15 cellular contexts compared by ENCODE assay signal in genomic region chr3:61685755-61686154, GRCh38.
A peak's percentile ranks its signal among the peaks of the same experiment; 100 is the strongest.
DNase-seq lines count a peak whose midpoint lies in the region; TF ChIP-seq lines count a peak whose summit lies in the region.
"Had no signal": no experiment of that assay in that cellular context is flagged by ENCODE, and none has a peak within 500 bp of the region (broad histone marks: within the 10 kb centered on the region; RNA-seq: fewer than 3 reads in every experiment).

No MANE protein-coding gene starts in this region.

- no peak overlapping the region for H3K4me3 ChIP-seq in HEK293 (ENCODE audit: low read depth, low read length)
- no peak overlapping the region for H3K4me3 ChIP-seq in parathyroid adenoma (ENCODE audit: low read depth, low read length)

- H3K27ac ChIP-seq in HEK293 (ENCODE audit: extremely low read depth, low read depth, low read length): no peak overlapping the region
- H3K27ac ChIP-seq in parathyroid adenoma: peak overlapping the region; percentile 94
- H3K27ac ChIP-seq: C4-2B had no signal

- TF ChIP-seq CTCF in HEK293 (tag by site-specific recombination; IDR thresholded peaks at IDR 0.05): no peak
- peak; percentile 7 for TF ChIP-seq CTCF in parathyroid adenoma (IDR thresholded peaks at IDR 0.05)

- CTCF ChIA-PET in HEK293 (lab: Yijun Ruan, JAX): interaction anchor here (0.6 to 0.9 kb wide), 2 partner anchors 11 to 26 kb away, joined by 3 read pairs; no protein-coding TSS in a partner anchor

- H3K36me3 ChIP-seq in HEK293 (ENCODE audit: control insufficient read depth in 2 of 2, insufficient read depth in 1 of 2, low read length in 2 of 2) (no peaks in the 10 kb centered on the region), parathyroid adenoma (ENCODE audit: control insufficient read depth, insufficient read depth, low read length) (no peaks in the 10 kb centered on the region)

- peak overlapping the region; percentile 35 for H2AFZ ChIP-seq in parathyroid adenoma

- H3K79me2 ChIP-seq in parathyroid adenoma: peaks cover 31% of the 10 kb centered on the region

- H3K4me2 ChIP-seq in parathyroid adenoma (ENCODE audit: low read length): peak overlapping the region; percentile 59

- no peaks in the 10 kb centered on the region for H3K27me3 ChIP-seq in parathyroid adenoma (ENCODE audit: control insufficient read depth, insufficient read depth, low read length)

- POLR2A ChIA-PET in HEK293 (lab: Yijun Ruan, JAX): no interaction called here

- H3K4me1 ChIP-seq in HEK293 (ENCODE audit: control insufficient read depth, insufficient read depth, low read length) (peaks cover 8% of the 10 kb centered on the region; the same call in 1 of the 2 replicates), parathyroid adenoma (peaks cover 73% of the 10 kb centered on the region)

- H3K9me3 ChIP-seq in HEK293 (ENCODE audit: control insufficient read depth, insufficient read depth, low read depth, low read length) (no peaks in the 10 kb centered on the region), parathyroid adenoma (ENCODE audit: control insufficient read depth, low read length) (no peaks in the 10 kb centered on the region)

- DNase-seq in NCI-H2029 treated with DMSO at 0.1 percent for 48 hours (lab: John Stamatoyannopoulos, UW) (peak; percentile 77), astrocyte of the hippocampus (ENCODE audit: low read depth, low spot score) (peak; percentile 26), NCI-H1930 (lab: John Stamatoyannopoulos, UW) (no peak), iPS-NIHi7 (ENCODE audit: extremely low spot score) (no peak)
- DNase-seq in activated naive CD4-positive, alpha-beta T cell (lab: John Stamatoyannopoulos, UW): no peak
- DNase-seq: activated CD4-positive, alpha-beta T cell treated with anti-CD3 and anti-CD28 coated beads for 36 hours; activated T-cell treated with anti-CD3 and anti-CD28 coated beads, Interleukin-2, amount 50 U/mL, for 48 hours; amygdala; foreskin fibroblast; Karpas-422; kidney glomerular epithelial cell; SW 1271 had no signal

- H3K9ac ChIP-seq in parathyroid adenoma: no peak overlapping the region

TF ChIP-seq in HEK293, 187 proteins besides CTCF, POLR2A, EP300 and RAD21 (continues in another document):
- no peak for TF ChIP-seq ZNF664 (tag by site-specific recombination; IDR thresholded peaks at IDR 0.05)
- no peak for TF ChIP-seq ZBTB17 (tag by site-specific recombination; IDR thresholded peaks at IDR 0.05)
- no peak for TF ChIP-seq ZNF791 (tag by site-specific recombination; IDR thresholded peaks at IDR 0.05)
- TF ChIP-seq KLF7 (tag by site-specific recombination; IDR thresholded peaks at IDR 0.05; ENCODE audit: borderline replicate concordance): no peak
- no peak; the same call in 1 of the 2 replicates for TF ChIP-seq ZNF501 (tag by site-specific recombination; IDR thresholded peaks at IDR 0.05)
- no peak for TF ChIP-seq ZSCAN5A (tag by site-specific recombination; IDR thresholded peaks at IDR 0.05)
- no peak for TF ChIP-seq ZNF513 (tag by site-specific recombination; IDR thresholded peaks at IDR 0.05)
- TF ChIP-seq ZNF488 (tag by site-specific recombination; IDR thresholded peaks at IDR 0.05): no peak
- no peak for TF ChIP-seq REST (tag by site-specific recombination; IDR thresholded peaks at IDR 0.05)
- TF ChIP-seq ZNF692 (tag by site-specific recombination; IDR thresholded peaks at IDR 0.05): 0 out of 2 replicates have a peak, but pooled peaks have one; percentile 19
- peak; percentile 63 for TF ChIP-seq FEZF1 (tag by site-specific recombination; IDR thresholded peaks at IDR 0.05)
- no peak for TF ChIP-seq ZNF48 (tag by site-specific recombination; IDR thresholded peaks at IDR 0.05)
- TF ChIP-seq ZNF155 (tag by site-specific recombination; IDR thresholded peaks at IDR 0.05): no peak
- TF ChIP-seq EGR2 (tag by site-specific recombination; IDR thresholded peaks at IDR 0.05; ENCODE audit: low read depth): no peak
- TF ChIP-seq GLI2 (tag by site-specific recombination; IDR thresholded peaks at IDR 0.05; ENCODE audit: borderline replicate concordance, low read depth): no peak
- no peak for TF ChIP-seq ZBTB8A (tag by site-specific recombination; IDR thresholded peaks at IDR 0.05)
- TF ChIP-seq OSR2 (tag by site-specific recombination; IDR thresholded peaks at IDR 0.05): peak; percentile 72
- no peak for TF ChIP-seq ZNF549 (tag by site-specific recombination; IDR thresholded peaks at IDR 0.05)
- TF ChIP-seq ZNF324 (tag by site-specific recombination; IDR thresholded peaks at IDR 0.05): no peak
- TF ChIP-seq SP7 (tag by site-specific recombination; IDR thresholded peaks at IDR 0.05): 0 out of 2 replicates have a peak, but pooled peaks have one; percentile 30
- TF ChIP-seq ZBTB7A (tag by site-specific recombination; IDR thresholded peaks at IDR 0.05; ENCODE audit: low read depth): no peak
- TF ChIP-seq ZNF610 (tag by site-specific recombination; IDR thresholded peaks at IDR 0.05; ENCODE audit: borderline replicate concordance): peak; percentile 43; the same call in 1 of the 2 replicates

Comparison
In these comparisons a context has a peak if more than half of its experiments do, and no peak if none do; other contexts are left out.
1. DNase-seq: peak in NCI-H2029 treated with DMSO at 0.1 percent for 48 hours (single experiment) and astrocyte of the hippocampus (single experiment); none in NCI-H1930 (0 of 2), iPS-NIHi7 (single experiment) and activated naive CD4-positive, alpha-beta T cell (0 of 4).